In genomic region chr12:48199784-48200198, GRCh38 we compare ENCODE assay signal across 11 cellular contexts. TPM values are rescaled to one million over a fixed set of nuclear protein-coding genes. Genes with fewer than 3 reads are reported as not detected.
A peak's percentile ranks its signal among the peaks of the same experiment; 100 is the strongest.
DNase-seq lines count a peak whose midpoint lies in the region; ATAC-seq, FAIRE-seq and TF ChIP-seq lines count a peak whose summit lies in the region.
"Had no signal": no experiment of that assay in that cellular context is flagged by ENCODE, and none has a peak within 500 bp of the region (broad histone marks: within the 10 kb centered on the region; RNA-seq: fewer than 3 reads in every experiment).

No MANE protein-coding gene starts in this region.

- no peak overlapping the region for H3K56ac ChIP-seq in H9 (ENCODE audit: insufficient read length, low read depth, low read length)

- H3K4me1 ChIP-seq in A549 (peaks cover 41% of the 10 kb centered on the region), H9 (ENCODE audit: insufficient read depth, low read length) (no peaks in the 10 kb centered on the region)

- no peak overlapping the region for H2AFZ ChIP-seq in H9 (ENCODE audit: low read length)

- peak overlapping the region; percentile 22 to 81; a peak in 4 of 5 replicates for H3K4me3 Mint-ChIP-seq in H9
- peak overlapping the region; percentile 17 to 99 (median 92) for H3K4me3 Mint-ChIP-seq in naive B cell

- no peak overlapping the region for H2BK12ac ChIP-seq in H9 (ENCODE audit: insufficient read length, low read depth, low read length)

- no peak overlapping the region for H3K14ac ChIP-seq in H9 (ENCODE audit: insufficient read depth, low read length)

- H3K79me2 ChIP-seq in H9 (ENCODE audit: insufficient read depth, low read length), result no peaks in the 10 kb centered on the region

- CTCF ChIA-PET in A549 (lab: Yijun Ruan, JAX), result interaction anchor here (0.8 to 5.8 kb wide), 7 partner anchors 10 to 418 kb away, joined by 3 to 63 read pairs (median 4); partner anchors contain the start of gene CCDC184

- DNase-seq in A549 (ENCODE audit: low read depth in 1 of 2, low spot score in 1 of 2), result peak in 1 of 2 experiments; percentile 72
- no peak for DNase-seq in H9
- peak; percentile 16 for DNase-seq in bronchial epithelial cell (ENCODE audit: low read depth)
- no peak for DNase-seq in naive B cell
- no peak for DNase-seq in DMS114 treated with DMSO at 0.1 percent for 48 hours (lab: John Stamatoyannopoulos, UW; ENCODE audit: unreplicated experiment)
- DNase-seq in ureter (ENCODE audit: low spot score), result no peak
- DNase-seq: NCI-H526 had no signal

- H3T11ph ChIP-seq in H9 (ENCODE audit: low read length), result no peak overlapping the region

- FAIRE-seq in A549 (lab: Jason Lieb, UNC) (no peak), bronchial epithelial cell (lab: Jason Lieb, UNC) (no peak)

- no peak overlapping the region for H3K27ac Mint-ChIP-seq in H9
- peak overlapping the region in 5 of 6 donors; percentile 42 to 97 (median 68) for H3K27ac Mint-ChIP-seq in naive B cell

- H2BK5ac ChIP-seq in H9 (ENCODE audit: insufficient read length, low read length), result no peak overlapping the region

- H4K8ac ChIP-seq in H9 (replicated peaks; ENCODE audit: insufficient read length, low read depth, low read length), result no peak overlapping the region

- POLR2A ChIA-PET in A549 (lab: Yijun Ruan, JAX), result no interaction called here

- H3K27me3 Mint-ChIP-seq in H9 (ENCODE audit: low read depth), result peaks cover 79% of the 10 kb centered on the region
- peaks cover under 1 to 9% (median 4%) of the 10 kb centered on the region in 3 donors for H3K27me3 Mint-ChIP-seq in naive B cell

- H3K4ac ChIP-seq in H9 (ENCODE audit: low read depth, low read length), result no peak overlapping the region

- 0 out of 5 replicates have a peak, but pooled peaks of 1 of the 2 experiments have one; percentile 4 for TF ChIP-seq EP300 in A549 (IDR thresholded peaks at IDR 0.05)

- no peak overlapping the region for H2AK5ac ChIP-seq in H9 (ENCODE audit: insufficient read length, low read length)

- no peak overlapping the region for H3K9ac ChIP-seq in H9 (ENCODE audit: extremely low read depth, insufficient read length, low read length)

- no peaks in the 10 kb centered on the region for H3K79me1 ChIP-seq in H9 (ENCODE audit: insufficient read depth, low read depth, low read length, poor library complexity, severe bottlenecking)

- no peak overlapping the region for H3K23ac ChIP-seq in H9 (ENCODE audit: insufficient read length, low read depth, low read length)

- H3K9me3 ChIP-seq in A549 (peaks cover 4% of the 10 kb centered on the region; the same call in 2 of the 3 replicates), H9 (ENCODE audit: control insufficient read depth, low read depth, low read length) (no peaks in the 10 kb centered on the region)

- H2BK15ac ChIP-seq in H9 (ENCODE audit: low read depth, low read length), result no peak overlapping the region

- peak overlapping the region; percentile 87 for H3K4me2 ChIP-seq in A549
- no peak overlapping the region for H3K4me2 ChIP-seq in H9 (ENCODE audit: insufficient read depth, insufficient read length, low read length)

- no peak overlapping the region for H4K5ac ChIP-seq in H9 (ENCODE audit: insufficient read length, low read depth, low read length)

- no peak overlapping the region for H2BK120ac ChIP-seq in H9 (ENCODE audit: low read depth, low read length, poor library complexity, severe bottlenecking)

- no peaks in the 10 kb centered on the region for H3K36me3 ChIP-seq in bronchial epithelial cell (ENCODE audit: control insufficient read depth, insufficient read depth, low read length)

- H3K4me3 ChIP-seq in A549 (no peak overlapping the region), bronchial epithelial cell (ENCODE audit: low read depth, low read length) (no peak overlapping the region)

- H3K18ac ChIP-seq in H9 (ENCODE audit: insufficient read length, low read depth, low read length), result no peak overlapping the region

- H3K23me2 ChIP-seq in H9 (ENCODE audit: insufficient read length, low read depth, low read length, poor library complexity, severe bottlenecking), result peaks cover 7% of the 10 kb centered on the region

- H3K4me1 Mint-ChIP-seq in H9, result peaks cover 9 to 13% of the 10 kb centered on the region in 2 experiments; a peak in 3 of 4 replicates
- H3K4me1 Mint-ChIP-seq in naive B cell, result peaks cover 26 to 41% (median 29%) of the 10 kb centered on the region in 3 donors

- no peak overlapping the region for H2BK20ac ChIP-seq in H9 (ENCODE audit: low read depth, low read length, poor library complexity, severe bottlenecking)

- H3K36me3 Mint-ChIP-seq in H9 (ENCODE audit: insufficient read depth in 1 of 3, low read depth in 3 of 3) (peaks cover 4 to 16% (median 7%) of the 10 kb centered on the region in 3 experiments; a peak in 5 of 7 replicates), naive B cell (peaks cover 22 to 32% of the 10 kb centered on the region in 2 donors)

- H3K27ac ChIP-seq in A549, result peak overlapping the region in 1 of 2 experiments; percentile 93; a peak in 4 of 6 replicates
- no peak overlapping the region for H3K27ac ChIP-seq in H9 (ENCODE audit: insufficient read length, low read depth, low read length)

- TF ChIP-seq RAD21 in A549 (conservative IDR thresholded peaks at IDR 0.05 in 1 of 2, IDR thresholded peaks at IDR 0.05 in 1 of 2), result no peak

- no peak for TF ChIP-seq CTCF in A549 (IDR thresholded peaks at IDR 0.05)
- TF ChIP-seq CTCF in H9 (conservative IDR thresholded peaks at IDR 0.05), result no peak
- TF ChIP-seq CTCF in bronchial epithelial cell (IDR thresholded peaks at IDR 0.05; ENCODE audit: insufficient read depth, low read length, severe bottlenecking), result no peak

- ATAC-seq in A549 (no peak), naive B cell (ENCODE audit: low read depth in 2 of 2) (no peak), HG03196 (IDR thresholded peaks at IDR 0.05; ENCODE audit: unreplicated experiment) (no peak), HG02588 (IDR thresholded peaks at IDR 0.05; ENCODE audit: unreplicated experiment) (no peak)

- H3K9me3 Mint-ChIP-seq in H9 (peaks cover 14 to 38% of the 10 kb centered on the region in 2 experiments), naive B cell (peaks cover 0 to 13% (median 8%) of the 10 kb centered on the region in 7 donors)

- no peak overlapping the region for H4K91ac ChIP-seq in H9 (ENCODE audit: insufficient read length, low read depth, low read length)

- 45% methylated on average over 3 of the region's 3 CpGs for WGBS in A549 (ENCODE audit: missing lambda C conversion rate)
- WGBS in H9 (ENCODE audit: extremely low coverage, insufficient read length, low lambda C conversion rate), result no CpG with 5 or more reads among the region's 3 CpGs

- H3K27me3 ChIP-seq in H9 (ENCODE audit: insufficient read depth, low read length) (peaks cover 4% of the 10 kb centered on the region; the same call in 1 of the 2 replicates), bronchial epithelial cell (ENCODE audit: control insufficient read depth, insufficient read depth, low read length) (no peaks in the 10 kb centered on the region)

- TF ChIP-seq POLR2A in A549 (IDR thresholded peaks at IDR 0.05; ENCODE audit: low read length), result no peak

- H4K20me1 ChIP-seq in H9 (ENCODE audit: control insufficient read depth, insufficient read depth, insufficient read length), result no peaks in the 10 kb centered on the region

TF ChIP-seq in A549, 52 proteins besides CTCF, POLR2A, EP300 and RAD21:
- TF ChIP-seq CEBPB (IDR thresholded peaks at IDR 0.05) (peak; percentile 59 to 66), JUN (IDR thresholded peaks at IDR 0.05) (0 out of 5 replicates have a peak, but pooled peaks of 1 of the 2 experiments have one; percentile 25), FOXS1 (CRISPR knock-in tag; IDR thresholded peaks at IDR 0.05) (no peak), CHD2 (IDR thresholded peaks at IDR 0.05; ENCODE audit: low read length, partially characterized antibody) (no peak), FOSL2 (IDR thresholded peaks at IDR 0.05) (no peak), FOSL2 (CRISPR knock-in tag; IDR thresholded peaks at IDR 0.05) (0 out of 2 replicates have a peak, but pooled peaks have one; percentile 28)

RNA-seq across cellular contexts. Expression of gene OR10AD1, which starts 3.3 kb away (rescaled TPM):
- polyA plus RNA-seq in A549 (2011; rRNA removed) (not detected in 2 replicates), A549 (2017; fragmentation: RNase III; extraction: RNeasy Plus Mini Kit Qiagen cat#74134 plus additional on column Dnase treatment) (not detected in 3 replicates), naive B cell (ENCODE audit: low read depth in 6 of 6) (not detected)
- not detected in 2 replicates for polyA plus RNA-seq in A549 (2012; cell fraction: cytosol; rRNA removed)
- polyA plus RNA-seq in A549 (2012; cell fraction: nucleus; rRNA removed), result not detected in 2 replicates
- polyA minus RNA-seq in A549 (2011; rRNA and poly(A)+ RNA removed), result not detected in 2 replicates
- total RNA-seq in H9 (2021) (not detected in 2 replicates), bronchial epithelial cell (not detected in 2 replicates), ureter (not detected)
- total RNA-seq: Daoy, glomerular endothelial cell had no signal

RNA-seq across cellular contexts. Expression of gene CCDC184, which starts 16.3 kb away (rescaled TPM):
- polyA plus RNA-seq in A549 (2011; rRNA removed) (2.4 and 2.7 TPM in 2 replicates), A549 (2017; fragmentation: RNase III; extraction: RNeasy Plus Mini Kit Qiagen cat#74134 plus additional on column Dnase treatment) (1.2 to 1.6 TPM (median 1.5 TPM) in 3 replicates), naive B cell (ENCODE audit: low read depth in 6 of 6) (under 1 TPM in 3 of 6 donors, not detected in 3; 0.19 to 0.61 (median 0.31) TPM)
- polyA plus RNA-seq in A549 (2012; cell fraction: cytosol; rRNA removed), result 2.8 and 3.0 TPM in 2 replicates
- polyA plus RNA-seq in A549 (2012; cell fraction: nucleus; rRNA removed), result 2.4 and 2.7 TPM in 2 replicates
- polyA minus RNA-seq in A549 (2011; rRNA and poly(A)+ RNA removed), result 1.8 TPM in 2 replicates
- total RNA-seq in H9 (2021) (0.11 and 0.13 TPM in 2 replicates), bronchial epithelial cell (not detected in 2 replicates), ureter (5.6 TPM)

RNA-seq across cellular contexts. Expression of gene ASB8, which starts 42.5 kb away (rescaled TPM):
- 25.6 and 33.1 TPM in 2 replicates for polyA plus RNA-seq in A549 (2011; rRNA removed)
- 10.7 and 14.4 TPM in 2 replicates for polyA plus RNA-seq in A549 (2012; cell fraction: cytosol; rRNA removed)
- polyA plus RNA-seq in A549 (2012; cell fraction: nucleus; rRNA removed), result 5.8 and 7.9 TPM in 2 replicates
- 16.2 to 19.1 TPM (median 17.8 TPM) in 3 replicates for polyA plus RNA-seq in A549 (2017; fragmentation: RNase III; extraction: RNeasy Plus Mini Kit Qiagen cat#74134 plus additional on column Dnase treatment)
- 30.3 and 37.6 TPM in 2 replicates for polyA minus RNA-seq in A549 (2011; rRNA and poly(A)+ RNA removed)
- 8.9 and 10.9 TPM in 2 replicates for total RNA-seq in H9 (2021)
- total RNA-seq in bronchial epithelial cell, result 9.5 and 17.3 TPM in 2 replicates
- polyA plus RNA-seq in naive B cell (ENCODE audit: low read depth in 6 of 6), result 10 to 100 TPM; 62.1 to 89.5 (median 74.8) TPM
- total RNA-seq in ureter, result 51.1 TPM

Comparison
In these comparisons a context has a peak if more than half of its experiments do, and no peak if none do; other contexts are left out.
1. H3K27ac Mint-ChIP-seq: peak in naive B cell (5 of 6); none in H9 (0 of 3).